ENCODE assay signal across 14 cellular contexts in genomic region chr1:3910049-3910731, GRCh38. TPM values are rescaled to one million over a fixed set of nuclear protein-coding genes. Genes with fewer than 3 reads are reported as not detected.
DNase-seq lines count a peak whose midpoint lies in the region; ATAC-seq and TF ChIP-seq lines count a peak whose summit lies in the region.
"Had no signal": no experiment of that assay in that cellular context is flagged by ENCODE, and none has a peak within 500 bp of the region (broad histone marks: within the 10 kb centered on the region; RNA-seq: fewer than 3 reads in every experiment).

No MANE protein-coding gene starts in this region.

- H3K9ac ChIP-seq in neural progenitor cell, result no peak overlapping the region

- peaks cover 20% of the 10 kb centered on the region for H3K27me3 Mint-ChIP-seq in neural progenitor cell (ENCODE audit: insufficient read depth, low read depth)
- H3K27me3 Mint-ChIP-seq: central memory CD8-positive, alpha-beta T cell had no signal

- H3K4me1 ChIP-seq in Panc1 (ENCODE audit: control insufficient read depth, insufficient read depth, low read length) (peaks cover 6% of the 10 kb centered on the region; the same call in 1 of the 2 replicates), neural progenitor cell (peaks cover 6% of the 10 kb centered on the region), ascending aorta (no peaks in the 10 kb centered on the region)

- ATAC-seq in Panc1 (peak; percentile 8; the same call in 1 of the 2 replicates), GM21528 (IDR thresholded peaks at IDR 0.05; ENCODE audit: low FRiP score, unreplicated experiment) (no peak)

- POLR2A ChIA-PET in Panc1 (lab: Charles Lee), result no interaction called here

- no peaks in the 10 kb centered on the region for H3F3A ChIP-seq in neural progenitor cell (ENCODE audit: low read depth)

- TF ChIP-seq CTCF in Panc1 (IDR thresholded peaks at IDR 0.05) (no peak), neural progenitor cell (IDR thresholded peaks at IDR 0.05) (no peak), ascending aorta (IDR thresholded peaks at IDR 0.05) (no peak)

- peaks cover 51% of the 10 kb centered on the region for H3K4me1 Mint-ChIP-seq in neural progenitor cell

- H3K4me3 ChIP-seq in Panc1 (ENCODE audit: low read depth in 2 of 2, low read length in 2 of 2) (no peak overlapping the region), neural progenitor cell (no peak overlapping the region), ascending aorta (no peak overlapping the region)

- no peak overlapping the region for H3K27ac ChIP-seq in Panc1 (ENCODE audit: low read length)
- no peak overlapping the region for H3K27ac ChIP-seq in neural progenitor cell
- H3K27ac ChIP-seq in ascending aorta, result no peak overlapping the region
- H3K27ac ChIP-seq: esophagus squamous epithelium had no signal

- intact Hi-C loops in Panc1 (cut with micrococcal nuclease; ENCODE audit: unreplicated experiment) (loop anchor here (10.0 kb wide), 1 partner anchor 145 kb away; no protein-coding TSS in a partner anchor), ascending aorta (cut with DNase I) (no loop called here)

- no peak overlapping the region for H3K4me2 ChIP-seq in neural progenitor cell

- BruUV-seq in Panc1 (replicated peaks; lab: Mats Ljungman, UMichigan), result no TSS peak

- no peaks in the 10 kb centered on the region for H3K9me3 Mint-ChIP-seq in neural progenitor cell
- H3K9me3 Mint-ChIP-seq: activated T-helper 2 cell treated with anti-CD3 and anti-CD28 coated beads, Interferon-gamma antibody, Interleukin-2, Interleukin-4, amounts not matched to agents 10 μg/mL and 5 μg/mL and 100 μg/mL, durations not matched to agents 14 hours and 24 hours and 36 hours; CD4-positive, CD25-positive, alpha-beta regulatory T cell; central memory CD8-positive, alpha-beta T cell; T-helper 2 cell treated with Interferon-gamma antibody and Interleukin-4, amounts not matched to agents 5 μg/mL and 100 μg/mL, for 36 hours had no signal

- in situ Hi-C loops in Panc1 (cut with HindIII; ENCODE audit: low pct_unique_long_range_greater_than_20kb, low sequenced_read_pairs), result no loop called here

- no peaks in the 10 kb centered on the region for H4K20me1 ChIP-seq in neural progenitor cell (ENCODE audit: low read depth)

- peak overlapping the region; percentile 28 for H3K27ac Mint-ChIP-seq in neural progenitor cell
- H3K27ac Mint-ChIP-seq: activated T-helper 2 cell treated with anti-CD3 and anti-CD28 coated beads, Interferon-gamma antibody, Interleukin-2, Interleukin-4, amounts not matched to agents 10 μg/mL and 5 μg/mL and 100 μg/mL, durations not matched to agents 14 hours and 24 hours and 36 hours; T-helper 2 cell treated with Interferon-gamma antibody and Interleukin-4, amounts not matched to agents 5 μg/mL and 100 μg/mL, for 36 hours had no signal

- no peaks in the 10 kb centered on the region for H3K36me3 ChIP-seq in Panc1 (ENCODE audit: control insufficient read depth, insufficient read depth, low read length)
- H3K36me3 ChIP-seq in neural progenitor cell, result no peaks in the 10 kb centered on the region
- no peaks in the 10 kb centered on the region for H3K36me3 ChIP-seq in ascending aorta
- H3K36me3 ChIP-seq: esophagus squamous epithelium had no signal

- H3K9me3 ChIP-seq in Panc1 (ENCODE audit: control insufficient read depth, insufficient read depth, low read depth, low read length) (no peaks in the 10 kb centered on the region), neural progenitor cell (ENCODE audit: low read depth) (no peaks in the 10 kb centered on the region), ascending aorta (no peaks in the 10 kb centered on the region)
- H3K9me3 ChIP-seq: esophagus squamous epithelium had no signal

- H3K4me3 Mint-ChIP-seq in neural progenitor cell, result no peak overlapping the region
- H3K4me3 Mint-ChIP-seq: central memory CD8-positive, alpha-beta T cell; T-helper 2 cell treated with Interferon-gamma antibody and Interleukin-4, amounts not matched to agents 5 μg/mL and 100 μg/mL, for 36 hours had no signal

- no peak overlapping the region for H2AFZ ChIP-seq in neural progenitor cell (replicated peaks)

- CTCF ChIA-PET in Panc1 (lab: Charles Lee), result no interaction called here

- H3K79me2 ChIP-seq in neural progenitor cell (ENCODE audit: low read depth), result no peaks in the 10 kb centered on the region

- peak; percentile 11 for DNase-seq in NCI-H2107 treated with DMSO at 0.1 percent for 48 hours (lab: John Stamatoyannopoulos, UW; ENCODE audit: unreplicated experiment)
- DNase-seq in NCI-H2107 (lab: John Stamatoyannopoulos, UW), result no peak
- peak; percentile 44 for DNase-seq in NCI-H1105 treated with DMSO at 0.1 percent for 48 hours (lab: John Stamatoyannopoulos, UW)
- no peak for DNase-seq in Panc1 (ENCODE audit: low read depth, low spot score)
- no peak for DNase-seq in neural progenitor cell (ENCODE audit: low spot score)
- no peak for DNase-seq in stimulated activated CD4-positive, alpha-beta T cell treated with anti-CD3 and anti-CD28 coated beads, Interleukin-15, amount 100 ng/mL, for 24 hours
- no peak for DNase-seq in ascending aorta (ENCODE audit: low spot score in 2 of 2)
- DNase-seq: amniotic stem cell, esophagus squamous epithelium had no signal

- no peaks in the 10 kb centered on the region for H3K27me3 ChIP-seq in Panc1 (ENCODE audit: control insufficient read depth, insufficient read depth, low read length)
- H3K27me3 ChIP-seq in neural progenitor cell, result no peaks in the 10 kb centered on the region
- H3K27me3 ChIP-seq in ascending aorta, result peaks cover 12% of the 10 kb centered on the region

- no peaks in the 10 kb centered on the region for H3K36me3 Mint-ChIP-seq in neural progenitor cell
- H3K36me3 Mint-ChIP-seq: CD4-positive, CD25-positive, alpha-beta regulatory T cell had no signal

RNA-seq across cellular contexts. Expression of gene C1orf174, which starts 10.1 kb away (rescaled TPM):
- total RNA-seq in Panc1 (2021; ENCODE audit: unreplicated experiment) (41.2 TPM), neural progenitor cell (ENCODE audit: low replicate concordance) (31.3 and 36.5 TPM in 2 replicates), ascending aorta (14.9 TPM)
- polyA plus RNA-seq in Panc1 (2012; ENCODE audit: insufficient read length), result 25.0 TPM

RNA-seq across cellular contexts. Expression of gene DFFB, which starts 52.9 kb away (rescaled TPM):
- total RNA-seq in Panc1 (2021; ENCODE audit: unreplicated experiment) (3.0 TPM), neural progenitor cell (ENCODE audit: low replicate concordance) (4.8 and 9.0 TPM in 2 replicates), ascending aorta (45.4 TPM)
- 3.0 TPM for polyA plus RNA-seq in Panc1 (2012; ENCODE audit: insufficient read length)

RNA-seq across cellular contexts. Expression of gene CEP104, which starts 53.2 kb away (rescaled TPM):
- total RNA-seq in Panc1 (2021; ENCODE audit: unreplicated experiment), result 52.0 TPM
- 45.1 TPM for polyA plus RNA-seq in Panc1 (2012; ENCODE audit: insufficient read length)
- 12.9 and 13.2 TPM in 2 replicates for total RNA-seq in neural progenitor cell (ENCODE audit: low replicate concordance)
- 93.6 TPM for total RNA-seq in ascending aorta

Comparison
In these comparisons a context has a peak if more than half of its experiments do, and no peak if none do; other contexts are left out.
1. DNase-seq: peak in NCI-H2107 treated with DMSO at 0.1 percent for 48 hours (single experiment) and NCI-H1105 treated with DMSO at 0.1 percent for 48 hours (single experiment); none in NCI-H2107 (single experiment), Panc1 (single experiment), neural progenitor cell (single experiment), stimulated activated CD4-positive, alpha-beta T cell treated with anti-CD3 and anti-CD28 coated beads, Interleukin-15, amount 100 ng/mL, for 24 hours (single experiment) and ascending aorta (0 of 2).